9 cellular contexts compared by ENCODE assay signal in genomic region chr11:250740-251299, GRCh38. TPM values are rescaled to one million over a fixed set of nuclear protein-coding genes. Genes with fewer than 3 reads are reported as not detected.
DNase-seq lines count a peak whose midpoint lies in the region; ATAC-seq, FAIRE-seq and TF ChIP-seq lines count a peak whose summit lies in the region.
"Had no signal": no experiment of that assay in that cellular context is flagged by ENCODE, and none has a peak within 500 bp of the region (broad histone marks: within the 10 kb centered on the region; RNA-seq: fewer than 3 reads in every experiment).

No MANE protein-coding gene starts in this region.

- H3K27ac ChIP-seq in esophagus squamous epithelium (no peak overlapping the region), neutrophil (peak overlapping the region; percentile 53), tibial artery (no peak overlapping the region)

- H3K36me3 ChIP-seq in esophagus squamous epithelium = peaks cover 16 to 82% (median 48%) of the 10 kb centered on the region in 3 donors
- H3K36me3 ChIP-seq in neutrophil = peaks cover 78% of the 10 kb centered on the region
- peaks cover 34 to 81% (median 74%) of the 10 kb centered on the region in 3 donors for H3K36me3 ChIP-seq in tibial artery

- TF ChIP-seq CTCF in esophagus squamous epithelium (IDR thresholded peaks at IDR 0.05) = peak; percentile 40 to 67 (median 54)
- TF ChIP-seq CTCF in neutrophil (IDR thresholded peaks at IDR 0.05) = peak; percentile 84
- peak; percentile 54 to 55 for TF ChIP-seq CTCF in tibial artery (IDR thresholded peaks at IDR 0.05)

- H3K9me3 ChIP-seq in esophagus squamous epithelium (no peaks in the 10 kb centered on the region), neutrophil (no peaks in the 10 kb centered on the region), tibial artery (no peaks in the 10 kb centered on the region)

- intact Hi-C loops in esophagus squamous epithelium (cut with DNase I) (no loop called here), tibial artery (cut with DNase I; ENCODE audit: low total_unique reads) (loop anchor here (10.0 kb wide), 1 partner anchor 54 kb away; the partner anchor contains the start of gene IFITM2)

- H3K27me3 ChIP-seq in esophagus squamous epithelium (no peaks in the 10 kb centered on the region), neutrophil (no peaks in the 10 kb centered on the region), tibial artery (no peaks in the 10 kb centered on the region)

- H3K4me3 ChIP-seq in esophagus squamous epithelium (no peak overlapping the region), neutrophil (ENCODE audit: low read depth in 1 of 2, low read length in 1 of 2) (no peak overlapping the region), tibial artery (no peak overlapping the region)

- DNase-seq in GM12891 (ENCODE audit: insufficient read length, low spot score) (no peak), NCI-H748 (lab: John Stamatoyannopoulos, UW; ENCODE audit: unreplicated experiment) (peak; percentile 50), esophagus squamous epithelium (lab: John Stamatoyannopoulos, UW) (no peak), tibial artery (peak; percentile 43 to 71), NCI-H1092 (lab: John Stamatoyannopoulos, UW) (no peak)
- DNase-seq in activated CD8-positive, alpha-beta memory T cell treated with anti-CD3 and anti-CD28 coated beads, Interleukin-2, amount 50 U/mL, for 48 hours = peak; percentile 86

- FAIRE-seq in GM12891 (lab: Jason Lieb, UNC) = peak; percentile 91
- FAIRE-seq: endometrium had no signal

- H3K4me1 ChIP-seq in esophagus squamous epithelium = no peaks in the 10 kb centered on the region
- H3K4me1 ChIP-seq in neutrophil (ENCODE audit: control insufficient read depth in 1 of 2, insufficient read depth in 1 of 2, low read depth in 1 of 2, low read length in 1 of 2) = peaks cover 0 to 6% of the 10 kb centered on the region in 2 experiments
- H3K4me1 ChIP-seq in tibial artery = no peaks in the 10 kb centered on the region

- TF ChIP-seq POLR2A in GM12891 (IDR thresholded peaks at IDR 0.05; ENCODE audit: low read depth, low read length) = no peak
- no peak for TF ChIP-seq POLR2A in esophagus squamous epithelium (IDR thresholded peaks at IDR 0.05)

- WGBS in esophagus squamous epithelium, 2 donors = 76 to 78% methylated on average over 10 of the region's 10 CpGs

- ATAC-seq in HG03565 (IDR thresholded peaks at IDR 0.05; ENCODE audit: unreplicated experiment) = no peak

TF ChIP-seq in GM12891, 5 proteins besides CTCF, POLR2A, EP300 and RAD21:
- TF ChIP-seq POLR2AphosphoS5 (IDR thresholded peaks at IDR 0.05; ENCODE audit: low read depth, low read length) (no peak), PAX5 (IDR thresholded peaks at IDR 0.05; ENCODE audit: insufficient read depth, low read length, severe bottlenecking) (no peak), TAF1 (IDR thresholded peaks at IDR 0.05; ENCODE audit: low read depth, low read length) (no peak), SPI1 (IDR thresholded peaks at IDR 0.05; ENCODE audit: low read depth, low read length) (no peak), POU2F2 (IDR thresholded peaks at IDR 0.05; ENCODE audit: low read depth, low read length) (no peak)
TF ChIP-seq in GM12891: peak in this region for 0.

RNA-seq across cellular contexts. Expression of gene PSMD13, which starts 14.0 kb away (rescaled TPM):
- 125 TPM for polyA plus RNA-seq in GM12891 (2012; ENCODE audit: low read depth, missing spikeins)
- 100 to 1,000 TPM in 2 of 4 donors, 10 to 100 TPM in 2; 46.4 to 116 (median 105) TPM for total RNA-seq in esophagus squamous epithelium

RNA-seq across cellular contexts. Expression of gene SIRT3, which starts 14.7 kb away (rescaled TPM):
- 17.3 TPM for polyA plus RNA-seq in GM12891 (2012; ENCODE audit: low read depth, missing spikeins)
- total RNA-seq in esophagus squamous epithelium = 1 to 10 TPM; 2.5 to 8.3 (median 6.1) TPM

RNA-seq across cellular contexts. Expression of gene NLRP6, which starts 27.4 kb away (rescaled TPM):
- polyA plus RNA-seq in GM12891 (2012; ENCODE audit: low read depth, missing spikeins) = 0.04 TPM
- total RNA-seq in esophagus squamous epithelium = 1 to 10 TPM in 1 of 4 donors, under 1 TPM in 1, not detected in 2; 0.75 to 1.3 TPM

RNA-seq across cellular contexts. Expression of gene PGGHG, which starts 38.1 kb away (rescaled TPM):
- polyA plus RNA-seq in GM12891 (2012; ENCODE audit: low read depth, missing spikeins) = 19.3 TPM
- 10 to 100 TPM in 1 of 4 donors, 1 to 10 TPM in 3; 5.3 to 15.3 (median 5.9) TPM for total RNA-seq in esophagus squamous epithelium

RNA-seq across cellular contexts. Expression of gene RIC8A, which starts 43.3 kb away (rescaled TPM):
- 55.0 TPM for polyA plus RNA-seq in GM12891 (2012; ENCODE audit: low read depth, missing spikeins)
- total RNA-seq in esophagus squamous epithelium = 10 to 100 TPM; 48.3 to 71.1 (median 60.2) TPM

Comparison
In these comparisons a context has a peak if more than half of its experiments do, and no peak if none do; other contexts are left out.
1. DNase-seq: peak in NCI-H748 (single experiment), activated CD8-positive, alpha-beta memory T cell treated with anti-CD3 and anti-CD28 coated beads, Interleukin-2, amount 50 U/mL, for 48 hours (single experiment) and tibial artery (2 of 2); none in GM12891 (single experiment), esophagus squamous epithelium (single experiment) and NCI-H1092 (single experiment).
2. Peak in every context shown above with its lines, with median percentiles within 50 percentile points of each other: CTCF ChIP-seq.